12 cellular contexts compared by ENCODE assay signal in genomic region chr11:109735139-109735538, GRCh38.
"Had no signal": no experiment of that assay in that cellular context is flagged by ENCODE, and none has a peak within 500 bp of the region (broad histone marks: within the 10 kb centered on the region; RNA-seq: fewer than 3 reads in every experiment).

No MANE protein-coding gene starts in this region.

- H3K4me1 ChIP-seq: ascending aorta, neural progenitor cell, parathyroid adenoma had no signal

- H3K27me3 ChIP-seq: ascending aorta, neural progenitor cell had no signal

- H3K36me3 ChIP-seq: ascending aorta, neural progenitor cell, WERI-Rb-1 had no signal

- H3K9me3 ChIP-seq: ascending aorta had no signal

- H3K4me3 ChIP-seq: ascending aorta, neural progenitor cell had no signal

- H3K27ac ChIP-seq: ascending aorta, neural progenitor cell, parathyroid adenoma, WERI-Rb-1 had no signal

- DNase-seq: activated CD4-positive, alpha-beta memory T cell treated with anti-CD3 and anti-CD28 coated beads for 36 hours; activated CD8-positive, alpha-beta memory T cell treated with anti-CD3 and anti-CD28 coated beads, Interleukin-2, amount 10 ng/mL, durations not matched to agents 7 days and 5 days; activated naive CD4-positive, alpha-beta T cell treated with anti-CD3 and anti-CD28 coated beads for 36 hours; activated naive CD8-positive, alpha-beta T cell treated with anti-CD3 and anti-CD28 coated beads, Interleukin-2, amount 50 U/mL, for 24 hours; activated T-cell treated with anti-CD3 and anti-CD28 coated beads, Interleukin-2, amount 50 U/mL, for 1 hour; effector memory CD4-positive, alpha-beta T cell; immature natural killer cell; WERI-Rb-1 had no signal

- H3K4me2 ChIP-seq: neural progenitor cell had no signal

- ATAC-seq: activated CD8-positive, alpha-beta memory T cell treated with anti-CD3 and anti-CD28 coated beads, Interleukin-2, amount 10 ng/mL, durations not matched to agents 7 days and 5 days; activated naive CD8-positive, alpha-beta T cell treated with anti-CD3 and anti-CD28 coated beads, Interleukin-2, amount 50 U/mL, for 24 hours; stimulated activated memory B cell treated with anti-CD40 and anti-IgM and Interleukin-4, amounts not matched to agents 10 μg/mL and 1 μg/mL and 100 μg/mL, for 72 hours had no signal

- H2AFZ ChIP-seq: neural progenitor cell, parathyroid adenoma had no signal

- H3K9ac ChIP-seq: neural progenitor cell, parathyroid adenoma had no signal
